Comparison of ENCODE assay signal across 19 cellular contexts in genomic region chr3:86958534-86958933, GRCh38. TPM values are rescaled to one million over a fixed set of nuclear protein-coding genes. Genes with fewer than 3 reads are reported as not detected.
DNase-seq lines count a peak whose midpoint lies in the region; ATAC-seq, FAIRE-seq and TF ChIP-seq lines count a peak whose summit lies in the region.
"Had no signal": no experiment of that assay in that cellular context is flagged by ENCODE, and none has a peak within 500 bp of the region (broad histone marks: within the 10 kb centered on the region; RNA-seq: fewer than 3 reads in every experiment).

No MANE protein-coding gene starts in this region.

- CTCF ChIA-PET in AG04450 (lab: Charles Lee) = no interaction called here

- no peak for FAIRE-seq in frontal cortex (lab: Jason Lieb, UNC)
- FAIRE-seq: A549, endothelial cell of umbilical vein, urothelium cell line had no signal

- no peak overlapping the region for H3K27ac ChIP-seq in AG04450 (ENCODE audit: low read depth, low read length)
- H3K27ac ChIP-seq: A549, neutrophil, RWPE1 had no signal

- intact Hi-C loops in left ventricle myocardium superior (cut with micrococcal nuclease) = no loop called here

- peak; percentile 80 for DNase-seq in AG04450 (ENCODE audit: low read depth, low spot score)
- peak; percentile 96 for DNase-seq in HS-27A (ENCODE audit: low read depth)
- peak; percentile 70 for DNase-seq in astrocyte of the spinal cord (ENCODE audit: low read depth, low spot score)
- peak; percentile 9 for DNase-seq in iPS DF 4.7 (ENCODE audit: extremely low read depth, low spot score)
- DNase-seq in left ventricle myocardium superior = no peak
- DNase-seq in frontal cortex (ENCODE audit: low spot score in 2 of 2) = no peak
- DNase-seq in NCI-H2081 treated with DMSO at 0.1 percent for 48 hours (lab: John Stamatoyannopoulos, UW) = no peak
- DNase-seq: activated CD4-positive, alpha-beta T cell treated with anti-CD3 and anti-CD28 coated beads for 36 hours; activated CD8-positive, alpha-beta memory T cell treated with anti-CD3 and anti-CD28 coated beads, Interleukin-2, amount 50 U/mL, for 48 hours; H9; NCI-H187; NCI-H524; stimulated activated naive CD4-positive, alpha-beta T cell treated with Interleukin-2 at 50 U/mL for 16 hours had no signal

- H3K27me3 ChIP-seq in AG04450 (ENCODE audit: control insufficient read depth, insufficient read depth, low read length) = no peaks in the 10 kb centered on the region

- no peaks in the 10 kb centered on the region; the same call in 1 of the 2 replicates for H3K9me3 ChIP-seq in AG04450 (ENCODE audit: control insufficient read depth, insufficient read depth, low read length)
- H3K9me3 ChIP-seq: A549, neutrophil had no signal

- in situ Hi-C loops in astrocyte of the spinal cord (cut with HindIII; ENCODE audit: low sequenced_read_pairs) = no loop called here

- TF ChIP-seq CTCF in AG04450 (IDR thresholded peaks at IDR 0.05; ENCODE audit: low read depth, low read length) = no peak
- no peak for TF ChIP-seq CTCF in astrocyte of the spinal cord (IDR thresholded peaks at IDR 0.05; ENCODE audit: low read depth, low read length)

- H3K4me3 ChIP-seq in AG04450 (ENCODE audit: low read depth, low read length) (no peak overlapping the region), astrocyte of the spinal cord (ENCODE audit: low read depth, low read length) (no peak overlapping the region)
- H3K4me3 ChIP-seq: A549 had no signal

- ATAC-seq in left ventricle myocardium superior (no peak), HG03342 (IDR thresholded peaks at IDR 0.05; ENCODE audit: unreplicated experiment) (no peak)
- ATAC-seq: A549; activated CD4-positive, alpha-beta T cell treated with anti-CD3 and anti-CD28 coated beads for 36 hours had no signal

- POLR2A ChIA-PET in AG04450 (lab: Yijun Ruan, JAX) = interaction anchor here (1.7 kb wide), 1 partner anchor 21 kb away, joined by 9 read pairs; no protein-coding TSS in a partner anchor

RNA-seq across cellular contexts. Expression of gene VGLL3, which starts 32.4 kb away (rescaled TPM):
- 27.2 and 28.3 TPM in 2 replicates for polyA plus RNA-seq in AG04450 (2011; rRNA removed)
- polyA minus RNA-seq in AG04450 (2011; rRNA and poly(A)+ RNA removed) = 75.7 and 76.5 TPM in 2 replicates
- total RNA-seq in left ventricle myocardium superior (3.6 TPM), frontal cortex (1.2 TPM)
- total RNA-seq: activated CD4-positive, alpha-beta T cell treated with anti-CD3 and anti-CD28 coated beads for 36 hours had no signal

Comparison
In these comparisons a context has a peak if more than half of its experiments do, and no peak if none do; other contexts are left out.
1. DNase-seq: peak in AG04450 (single experiment), HS-27A (single experiment), astrocyte of the spinal cord (single experiment) and iPS DF 4.7 (single experiment); none in left ventricle myocardium superior (single experiment), frontal cortex (0 of 2) and NCI-H2081 treated with DMSO at 0.1 percent for 48 hours (single experiment).